In the genomic region with DNA sequence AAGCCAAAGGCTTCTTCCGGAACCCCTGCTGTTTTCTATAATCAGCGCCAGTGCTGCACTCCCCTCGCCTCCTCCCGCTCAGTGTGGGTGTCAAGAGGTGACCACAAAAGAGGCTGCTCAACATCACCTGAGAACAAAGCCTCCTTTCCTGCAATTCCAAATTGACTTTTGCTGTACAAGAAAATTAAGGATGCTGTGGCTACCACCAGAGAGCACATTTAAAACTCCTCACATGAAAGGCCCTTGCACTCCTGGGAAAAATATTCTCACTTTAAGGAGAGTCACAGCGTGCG, we compare ENCODE assay signal across 10 cellular contexts.
DNase-seq lines count a peak whose midpoint lies in the region; ATAC-seq and TF ChIP-seq lines count a peak whose summit lies in the region.
"Had no signal": no experiment of that assay in that cellular context is flagged by ENCODE, and none has a peak within 500 bp of the region (broad histone marks: within the 10 kb centered on the region; RNA-seq: fewer than 3 reads in every experiment).

No MANE protein-coding gene starts in this region.

- H3K27ac ChIP-seq in RWPE1: peak overlapping the region; percentile 90
- H3K27ac ChIP-seq in dorsolateral prefrontal cortex: peak overlapping the region in 54 of 59 donors; percentile 3 to 98 (median 84)
- H3K27ac ChIP-seq: HL-60 had no signal

- no peak for ATAC-seq in GM19452 (IDR thresholded peaks at IDR 0.05; ENCODE audit: unreplicated experiment)
- ATAC-seq in GM21515 (IDR thresholded peaks at IDR 0.05; ENCODE audit: unreplicated experiment): no peak

- DNase-seq in GM12865 (ENCODE audit: low read depth) (peak; percentile 41), RWPE1 (ENCODE audit: low spot score) (no peak), dorsolateral prefrontal cortex (no peak), osteocyte (ENCODE audit: extremely low spot score, unreplicated experiment) (no peak), NCI-H748 treated with DMSO at 0.1 percent for 48 hours (lab: John Stamatoyannopoulos, UW) (no peak), amygdala (lab: John Stamatoyannopoulos, UW) (no peak)
- DNase-seq: NCI-H526 treated with DMSO at 0.1 percent for 48 hours had no signal

- H3K4me1 Mint-ChIP-seq in osteocyte (ENCODE audit: unreplicated experiment): peaks cover 74% of the 10 kb centered on the region

- peak overlapping the region; percentile 98 for H3K27ac Mint-ChIP-seq in osteocyte (ENCODE audit: unreplicated experiment)

- H3K4me3 Mint-ChIP-seq in osteocyte (ENCODE audit: unreplicated experiment): no peak overlapping the region

- TF ChIP-seq CTCF in GM12865 (IDR thresholded peaks at IDR 0.05; ENCODE audit: insufficient read depth, low read depth, low read length, missing control alignments) (no peak), RWPE1 (conservative IDR thresholded peaks at IDR 0.05; ENCODE audit: low read depth) (no peak), dorsolateral prefrontal cortex (IDR thresholded peaks at IDR 0.05 in 54 of 56, conservative IDR thresholded peaks at IDR 0.05 in 2 of 56; ENCODE audit: low read depth in 1 of 56, partially characterized antibody in 56 of 56) (no peak), osteocyte (IDR thresholded peaks at IDR 0.05) (no peak)

- no peaks in the 10 kb centered on the region for H3K27me3 ChIP-seq in dorsolateral prefrontal cortex

- POLR2A ChIA-PET in RWPE1 (lab: Yijun Ruan, JAX; ENCODE audit: low non-redundant PET): no interaction called here

- CTCF ChIA-PET in RWPE1 (lab: Yijun Ruan, JAX): no interaction called here

- intact Hi-C loops in dorsolateral prefrontal cortex (cut with DNase I): no loop called here

- H3K36me3 Mint-ChIP-seq in osteocyte (ENCODE audit: unreplicated experiment): peaks cover 15% of the 10 kb centered on the region

- H3K4me3 ChIP-seq in GM12865 (ENCODE audit: low read depth, low read length) (peak overlapping the region; percentile 5; the same call in 1 of the 2 replicates), dorsolateral prefrontal cortex (no peak overlapping the region)

- H3K9me3 Mint-ChIP-seq in osteocyte (ENCODE audit: unreplicated experiment): peaks cover 7% of the 10 kb centered on the region

- H3K27me3 Mint-ChIP-seq in osteocyte (ENCODE audit: unreplicated experiment): no peaks in the 10 kb centered on the region
